In genomic region chr16:84043486-84044107, GRCh38 we compare ENCODE assay signal across 15 cellular contexts. TPM values are rescaled to one million over a fixed set of nuclear protein-coding genes. Genes with fewer than 3 reads are reported as not detected.
DNase-seq lines count a peak whose midpoint lies in the region; ATAC-seq, FAIRE-seq and TF ChIP-seq lines count a peak whose summit lies in the region.
"Had no signal": no experiment of that assay in that cellular context is flagged by ENCODE, and none has a peak within 500 bp of the region (broad histone marks: within the 10 kb centered on the region; RNA-seq: fewer than 3 reads in every experiment).

No MANE protein-coding gene starts in this region.

- H3K9me3 ChIP-seq in endothelial cell of umbilical vein (replicated peaks; ENCODE audit: control insufficient read depth, insufficient read depth, low read length) (no peaks in the 10 kb centered on the region), parathyroid adenoma (ENCODE audit: control insufficient read depth, low read length) (no peaks in the 10 kb centered on the region)
- H3K9me3 ChIP-seq: thyroid gland had no signal

- no peak for TF ChIP-seq POLR2A in endothelial cell of umbilical vein (IDR thresholded peaks at IDR 0.05; ENCODE audit: low read depth, low read length)

- peaks cover 0 to 4% of the 10 kb centered on the region in 2 experiments for H3K27me3 ChIP-seq in endothelial cell of umbilical vein (ENCODE audit: control insufficient read depth in 2 of 2, insufficient read depth in 2 of 2, low read length in 2 of 2)
- H3K27me3 ChIP-seq in parathyroid adenoma (ENCODE audit: control insufficient read depth, insufficient read depth, low read length) = no peaks in the 10 kb centered on the region
- H3K27me3 ChIP-seq: thyroid gland had no signal

- no TSS peak for BruUV-seq in endothelial cell of umbilical vein (replicated peaks; lab: Mats Ljungman, UMichigan)

- dilution Hi-C loops in endothelial cell of umbilical vein (cut with MboI; ENCODE audit: extremely low pct_ligation_motif_present, low sequenced_read_pairs) = no loop called here

- H3K4me3 ChIP-seq in endothelial cell of umbilical vein (replicated peaks in 1 of 3; ENCODE audit: insufficient read depth in 1 of 3, low read depth in 1 of 3, low read length in 3 of 3) = no peak overlapping the region
- H3K4me3 ChIP-seq in parathyroid adenoma (ENCODE audit: low read depth, low read length) = no peak overlapping the region
- H3K4me3 ChIP-seq: thyroid gland had no signal

- H3K79me2 ChIP-seq in endothelial cell of umbilical vein (ENCODE audit: control insufficient read depth, insufficient read depth, low read length) = no peaks in the 10 kb centered on the region
- H3K79me2 ChIP-seq in parathyroid adenoma = no peaks in the 10 kb centered on the region

- no peak for FAIRE-seq in endothelial cell of umbilical vein (lab: Jason Lieb, UNC)
- FAIRE-seq: A204.1, keratinocyte had no signal

- H3K4me3 Mint-ChIP-seq in activated T-helper 17 cell treated with anti-CD3 and anti-CD28 coated beads, Interleukin-2, amount 50 U/mL, for 72 hours = no peak overlapping the region
- H3K4me3 Mint-ChIP-seq: naive thymus-derived CD8-positive, alpha-beta T cell had no signal

- H3K27me3 Mint-ChIP-seq in activated T-helper 17 cell treated with anti-CD3 and anti-CD28 coated beads, Interleukin-2, amount 50 U/mL, for 72 hours = no peaks in the 10 kb centered on the region

- peak; percentile 80 for DNase-seq in NCI-H2107 treated with DMSO at 0.1 percent for 48 hours (lab: John Stamatoyannopoulos, UW; ENCODE audit: unreplicated experiment)
- DNase-seq in NCI-H2107 (lab: John Stamatoyannopoulos, UW) = no peak
- DNase-seq in NCI-H146 (lab: John Stamatoyannopoulos, UW) = peak; percentile 85
- peak; percentile 4 for DNase-seq in endothelial cell of umbilical vein (ENCODE audit: low read depth, low spot score)
- DNase-seq in SIG-M5 treated with dmso at 0.1 percent for 504 hours (lab: John Stamatoyannopoulos, UW; ENCODE audit: unreplicated experiment) = no peak
- DNase-seq in foreskin melanocyte = no peak
- DNase-seq: activated CD4-positive, alpha-beta T cell treated with anti-CD3 and anti-CD28 coated beads, Interleukin-2, amount 50 U/mL, for 1 hour; activated naive CD4-positive, alpha-beta T cell; NCI-H1092 had no signal

- TF ChIP-seq CTCF in endothelial cell of umbilical vein (IDR thresholded peaks at IDR 0.05; ENCODE audit: extremely low read depth in 1 of 2, insufficient read depth in 1 of 2, low read depth in 1 of 2, low read length in 2 of 2) (no peak), parathyroid adenoma (IDR thresholded peaks at IDR 0.05) (no peak)

- H2AFZ ChIP-seq in endothelial cell of umbilical vein (ENCODE audit: low read depth, low read length) (no peak overlapping the region), parathyroid adenoma (peak overlapping the region; percentile 64)

- POLR2A ChIA-PET in endothelial cell of umbilical vein (lab: Charles Lee) = no interaction called here

- H3K4me1 ChIP-seq in endothelial cell of umbilical vein (ENCODE audit: control insufficient read depth, extremely low read depth, insufficient read depth, low read length) (no peaks in the 10 kb centered on the region), parathyroid adenoma (peaks cover 12% of the 10 kb centered on the region)

- intact Hi-C loops in endothelial cell of umbilical vein (cut with micrococcal nuclease) = loop anchor here (5.0 kb wide), 1 partner anchor 86 kb away; no protein-coding TSS in a partner anchor

- no peaks in the 10 kb centered on the region for H3K36me3 ChIP-seq in endothelial cell of umbilical vein (ENCODE audit: control insufficient read depth in 2 of 2, extremely low read depth in 1 of 2, insufficient read depth in 2 of 2, low read length in 2 of 2)
- H3K36me3 ChIP-seq in parathyroid adenoma (ENCODE audit: control insufficient read depth, insufficient read depth, low read length) = no peaks in the 10 kb centered on the region
- H3K36me3 ChIP-seq: thyroid gland had no signal

- no peak for ATAC-seq in activated T-helper 17 cell treated with anti-CD3 and anti-CD28 coated beads, Interleukin-2, amount 50 U/mL, for 72 hours (replicated peaks)
- ATAC-seq: naive thymus-derived CD8-positive, alpha-beta T cell had no signal

- no peaks in the 10 kb centered on the region for H3K9me3 Mint-ChIP-seq in activated T-helper 17 cell treated with anti-CD3 and anti-CD28 coated beads, Interleukin-2, amount 50 U/mL, for 72 hours
- H3K9me3 Mint-ChIP-seq: naive thymus-derived CD8-positive, alpha-beta T cell had no signal

- no peaks in the 10 kb centered on the region for H3K36me3 Mint-ChIP-seq in activated T-helper 17 cell treated with anti-CD3 and anti-CD28 coated beads, Interleukin-2, amount 50 U/mL, for 72 hours (ENCODE audit: low read depth)

- H4K20me1 ChIP-seq in endothelial cell of umbilical vein (replicated peaks; ENCODE audit: control insufficient read depth, extremely low read depth, insufficient read depth, low read length) = no peaks in the 10 kb centered on the region

- H3K27ac Mint-ChIP-seq in activated T-helper 17 cell treated with anti-CD3 and anti-CD28 coated beads, Interleukin-2, amount 50 U/mL, for 72 hours = no peak overlapping the region
- H3K27ac Mint-ChIP-seq: naive thymus-derived CD8-positive, alpha-beta T cell had no signal

- no peaks in the 10 kb centered on the region for H3K9me1 ChIP-seq in endothelial cell of umbilical vein (replicated peaks; ENCODE audit: control insufficient read depth, extremely low read depth, insufficient read depth, low read length)

- H3K27ac ChIP-seq in endothelial cell of umbilical vein (ENCODE audit: insufficient read depth, low read depth, low read length) = no peak overlapping the region
- H3K27ac ChIP-seq in parathyroid adenoma = no peak overlapping the region
- H3K27ac ChIP-seq: thyroid gland had no signal

- H3K9ac ChIP-seq in endothelial cell of umbilical vein (replicated peaks; ENCODE audit: extremely low read depth, insufficient read depth, low read length) (no peak overlapping the region), parathyroid adenoma (no peak overlapping the region)

- H3K4me2 ChIP-seq in endothelial cell of umbilical vein (ENCODE audit: insufficient read depth, low read length) (no peak overlapping the region), parathyroid adenoma (ENCODE audit: low read length) (no peak overlapping the region)

- CTCF ChIA-PET in endothelial cell of umbilical vein (lab: Charles Lee) = interaction anchor here (1.4 to 2.0 kb wide), 3 partner anchors 86 to 117 kb away, joined by 3 to 8 read pairs (median 5); no protein-coding TSS in a partner anchor

- peaks cover 7% of the 10 kb centered on the region for H3K4me1 Mint-ChIP-seq in activated T-helper 17 cell treated with anti-CD3 and anti-CD28 coated beads, Interleukin-2, amount 50 U/mL, for 72 hours

TF ChIP-seq in endothelial cell of umbilical vein, 7 proteins besides CTCF, POLR2A, EP300 and RAD21:
- TF ChIP-seq FOS (IDR thresholded peaks at IDR 0.05; ENCODE audit: borderline replicate concordance, insufficient read depth, low read length) (no peak), GATA2 (IDR thresholded peaks at IDR 0.05; ENCODE audit: insufficient read depth, insufficient read length, low read depth, low read length) (no peak), EZH2 (IDR thresholded peaks at IDR 0.05; ENCODE audit: borderline replicate concordance, low read depth, low read length, severe bottlenecking) (no peak), JUN (IDR thresholded peaks at IDR 0.05; ENCODE audit: borderline replicate concordance, insufficient read depth, insufficient read length, low read depth) (no peak), MYC (IDR thresholded peaks at IDR 0.05; ENCODE audit: low read depth, low read length) (no peak), POLR2AphosphoS5 (IDR thresholded peaks at IDR 0.05; ENCODE audit: insufficient read depth, low read depth, low read length) (no peak), MAX (IDR thresholded peaks at IDR 0.05; ENCODE audit: insufficient read depth, insufficient read length) (no peak)

RNA-seq across cellular contexts. Expression of gene SLC38A8, which starts 1.0 kb away (rescaled TPM):
- total RNA-seq in endothelial cell of umbilical vein = not detected in 2 replicates
- not detected in 2 replicates for polyA plus RNA-seq in endothelial cell of umbilical vein
- not detected in 2 replicates for polyA plus RNA-seq in endothelial cell of umbilical vein (2011; cell fraction: cytosol; rRNA removed)
- polyA plus RNA-seq in endothelial cell of umbilical vein (2011; cell fraction: nucleus; rRNA removed) = not detected in 2 replicates
- polyA plus RNA-seq in endothelial cell of umbilical vein (2012) = not detected in 2 replicates
- not detected in 2 replicates for polyA minus RNA-seq in endothelial cell of umbilical vein
- polyA minus RNA-seq in endothelial cell of umbilical vein (2011; cell fraction: cytosol; rRNA and poly(A)+ RNA removed) = not detected
- not detected in 2 replicates for polyA minus RNA-seq in endothelial cell of umbilical vein (2011; cell fraction: nucleus; rRNA and poly(A)+ RNA removed)
- not detected for total RNA-seq in activated T-helper 17 cell treated with anti-CD3 and anti-CD28 coated beads, Interleukin-2, amount 50 U/mL, for 72 hours
- total RNA-seq: naive thymus-derived CD8-positive, alpha-beta T cell; thyroid gland had no signal
- polyA plus RNA-seq: keratinocyte; naive thymus-derived CD8-positive, alpha-beta T cell had no signal

Comparison
In these comparisons a context has a peak if more than half of its experiments do, and no peak if none do; other contexts are left out.
1. DNase-seq: peak in NCI-H2107 treated with DMSO at 0.1 percent for 48 hours (single experiment), NCI-H146 (single experiment) and endothelial cell of umbilical vein (single experiment); none in NCI-H2107 (single experiment), SIG-M5 treated with dmso at 0.1 percent for 504 hours (single experiment) and foreskin melanocyte (single experiment).